ENCODE assay signal across 18 cellular contexts in genomic region chr3:125257563-125257962, GRCh38.
"Had no signal": no experiment of that assay in that cellular context is flagged by ENCODE, and none has a peak within 500 bp of the region (broad histone marks: within the 10 kb centered on the region; RNA-seq: fewer than 3 reads in every experiment).

No MANE protein-coding gene starts in this region.

- H3K27ac ChIP-seq: brain microvascular endothelial cell, heart left ventricle, lower lobe of right lung, sigmoid colon, spleen, thoracic aorta had no signal

- H3K36me3 ChIP-seq: brain microvascular endothelial cell, lower lobe of right lung, thoracic aorta had no signal

- DNase-seq: activated CD4-positive, alpha-beta T cell treated with anti-CD3 and anti-CD28 coated beads, Interleukin-2, amount 50 U/mL, for 1 hour; activated CD4-positive, CD25-positive, alpha-beta regulatory T cell; activated naive CD4-positive, alpha-beta T cell treated with Interleukin-2 at 50 U/mL for 16 hours; activated T-cell treated with anti-CD3 and anti-CD28 coated beads for 4 hours; anterior cingulate cortex; brain microvascular endothelial cell; effector memory CD8-positive, alpha-beta T cell; left cardiac atrium; lower lobe of right lung; midbrain; sigmoid colon; spleen had no signal

- H3K4me1 ChIP-seq: lower lobe of right lung, sigmoid colon had no signal

- H3K27me3 Mint-ChIP-seq: activated T-helper 17 cell treated with anti-CD3 and anti-CD28 coated beads, Interleukin-2, amount 50 U/mL, for 72 hours; central memory CD8-positive, alpha-beta T cell; effector memory CD8-positive, alpha-beta T cell had no signal

- H3K9me3 ChIP-seq: lower lobe of right lung, thoracic aorta had no signal

- H3K9me3 Mint-ChIP-seq: activated T-helper 17 cell treated with anti-CD3 and anti-CD28 coated beads, Interleukin-2, amount 50 U/mL, for 72 hours; central memory CD8-positive, alpha-beta T cell; effector memory CD8-positive, alpha-beta T cell had no signal

- H3K4me3 Mint-ChIP-seq: activated T-helper 17 cell treated with anti-CD3 and anti-CD28 coated beads, Interleukin-2, amount 50 U/mL, for 72 hours; central memory CD8-positive, alpha-beta T cell; effector memory CD8-positive, alpha-beta T cell; neural crest cell; T-helper 2 cell treated with Interferon-gamma antibody and Interleukin-4, amounts not matched to agents 5 μg/mL and 100 μg/mL, for 36 hours had no signal

- H3K27ac Mint-ChIP-seq: activated T-helper 17 cell treated with anti-CD3 and anti-CD28 coated beads, Interleukin-2, amount 50 U/mL, for 72 hours; effector memory CD8-positive, alpha-beta T cell; T-helper 2 cell treated with Interferon-gamma antibody and Interleukin-4, amounts not matched to agents 5 μg/mL and 100 μg/mL, for 36 hours had no signal

- H3K4me3 ChIP-seq: heart left ventricle, lower lobe of right lung, sigmoid colon, spleen, thoracic aorta had no signal

- H3K27me3 ChIP-seq: brain microvascular endothelial cell, heart left ventricle, sigmoid colon, spleen had no signal

- ATAC-seq: activated T-helper 17 cell treated with anti-CD3 and anti-CD28 coated beads, Interleukin-2, amount 50 U/mL, for 72 hours; effector memory CD8-positive, alpha-beta T cell; heart left ventricle; lower lobe of right lung had no signal

- H3K4me1 Mint-ChIP-seq: neural crest cell had no signal
